Comparison of ENCODE assay signal across 1 cellular context in genomic region chr1:115170396-115170795, GRCh38.
TF ChIP-seq lines count a peak whose summit lies in the region.

No MANE protein-coding gene starts in this region.

TF ChIP-seq in IMR-90, 13 proteins besides CTCF, POLR2A, EP300 and RAD21:
- no peak for TF ChIP-seq MXI1 (IDR thresholded peaks at IDR 0.05; ENCODE audit: borderline replicate concordance, low read depth, low read length)
- TF ChIP-seq RCOR1 (IDR thresholded peaks at IDR 0.05; ENCODE audit: insufficient replicate concordance, low read length): no peak
